In the genomic region with DNA sequence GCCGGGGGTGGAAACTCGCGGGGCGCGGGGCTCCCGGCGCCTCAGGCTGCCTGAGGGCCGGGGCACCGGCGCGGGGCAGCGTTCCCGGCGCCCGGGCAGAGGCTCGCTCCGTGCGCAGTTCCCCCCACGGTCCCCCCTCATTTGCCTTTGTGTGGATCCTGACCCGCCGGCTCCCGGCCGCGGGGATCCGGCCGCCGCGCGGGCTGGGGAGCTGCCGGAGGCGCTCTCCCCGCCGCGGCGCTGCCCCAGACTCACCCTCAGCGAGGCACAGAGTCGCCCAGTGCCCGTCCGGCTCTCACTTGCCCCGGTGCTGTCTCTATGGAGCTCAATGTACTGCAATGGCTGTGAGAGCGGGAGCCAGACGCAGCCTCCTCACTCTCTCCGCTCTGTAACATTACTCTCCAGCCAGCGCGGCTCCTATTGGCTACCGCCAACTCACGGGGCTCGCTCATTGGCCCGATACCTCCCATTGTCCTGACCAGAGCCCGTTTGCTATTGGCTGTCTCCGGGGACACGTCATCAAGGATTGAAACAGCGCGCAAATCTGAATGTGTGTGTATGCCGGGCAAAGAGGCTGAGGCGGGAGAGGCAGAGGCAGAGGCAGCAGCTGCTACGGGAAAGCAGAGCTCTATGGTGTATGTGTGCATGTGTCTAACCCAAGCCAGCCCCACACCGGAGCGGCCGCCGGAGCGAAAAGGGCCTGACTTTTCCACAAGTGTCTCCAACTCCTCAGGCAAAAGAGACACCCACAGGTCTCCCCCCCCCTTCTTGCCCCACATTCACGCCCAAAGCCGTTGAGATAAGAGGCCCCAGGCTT, we compare ENCODE assay signal across 8 cellular contexts. TPM values are rescaled to one million over a fixed set of nuclear protein-coding genes. Genes with fewer than 3 reads are reported as not detected.
DNase-seq lines count a peak whose midpoint lies in the region; ATAC-seq and TF ChIP-seq lines count a peak whose summit lies in the region.

A gene (minus strand): TSS at position 396 of the 817 bp plus-strand sequence. CDS start 2,256 bp downstream, outside the sequence.

- intact Hi-C loops in spleen (cut with DNase I; ENCODE audit: low total_unique reads), result loop anchor here (10.0 kb wide), 2 partner anchors 149 to 339 kb away; a partner anchor contains a TSS

- DNase-seq in AG08396 (ENCODE audit: low spot score), result peak; percentile 97
- peak; percentile 87 for DNase-seq in NCI-H345 treated with DMSO at 0.1 percent for 48 hours (lab: John Stamatoyannopoulos, UW; ENCODE audit: unreplicated experiment)
- peak; percentile 83 to 92 (median 90) for DNase-seq in activated CD4-positive, CD25-positive, alpha-beta regulatory T cell (lab: John Stamatoyannopoulos, UW)
- peak; percentile 97 for DNase-seq in central memory CD4-positive, alpha-beta T cell
- peak; percentile 99 for DNase-seq in inferior parietal cortex (ENCODE audit: extremely low spot score)
- DNase-seq in spleen, result peak; percentile 98

- peaks cover 28 to 44% (median 42%) of the 10 kb centered on the region in 6 donors for H3K4me1 ChIP-seq in spleen

- peak within 1 kb of the TSS; percentile 56 to 83 (median 65) for H3K4me3 ChIP-seq in spleen

- WGBS in spleen, 5 donors, result 0 to 1% (median 1%) methylated on average over 52 to 64 of the region's 64 CpGs

- H3K27me3 ChIP-seq in spleen (replicated peaks in 1 of 7), result no peaks in the 10 kb centered on the region

- peak within 1 kb of the TSS; percentile 99 to 100 (median 100) for H3K27ac ChIP-seq in spleen

- peak; percentile 93 to 99 (median 96) for TF ChIP-seq POLR2A in spleen (IDR thresholded peaks at IDR 0.05)

- H3K9me3 ChIP-seq in spleen, result no peaks in the 10 kb centered on the region

- ATAC-seq in GM19023 (IDR thresholded peaks at IDR 0.05; ENCODE audit: unreplicated experiment) (peak; percentile 86), HG03280 (IDR thresholded peaks at IDR 0.05; ENCODE audit: unreplicated experiment) (peak; percentile 83)

- peak in 1 of 11 experiments; percentile 14 for TF ChIP-seq CTCF in spleen (IDR thresholded peaks at IDR 0.05 in 8 of 11, conservative IDR thresholded peaks at IDR 0.05 in 3 of 11)

- H3K36me3 ChIP-seq in spleen, result peaks cover 0 to 22% (median 12%) of the 10 kb centered on the region in 6 donors

RNA-seq across cellular contexts. Expression of the gene that starts here (rescaled TPM):
- 100 to 1,000 TPM; 221 to 400 (median 295) TPM for total RNA-seq in spleen
- 100 to 1,000 TPM; 295 to 528 (median 353) TPM for polyA plus RNA-seq in spleen

Comparison
In these comparisons a context has a peak if more than half of its experiments do, and no peak if none do; other contexts are left out.
1. Peak in every context shown above with its lines: DNase-seq, ATAC-seq, H3K4me3 ChIP-seq and H3K27ac ChIP-seq.